Comparison of ENCODE assay signal across 10 cellular contexts in the genomic region with DNA sequence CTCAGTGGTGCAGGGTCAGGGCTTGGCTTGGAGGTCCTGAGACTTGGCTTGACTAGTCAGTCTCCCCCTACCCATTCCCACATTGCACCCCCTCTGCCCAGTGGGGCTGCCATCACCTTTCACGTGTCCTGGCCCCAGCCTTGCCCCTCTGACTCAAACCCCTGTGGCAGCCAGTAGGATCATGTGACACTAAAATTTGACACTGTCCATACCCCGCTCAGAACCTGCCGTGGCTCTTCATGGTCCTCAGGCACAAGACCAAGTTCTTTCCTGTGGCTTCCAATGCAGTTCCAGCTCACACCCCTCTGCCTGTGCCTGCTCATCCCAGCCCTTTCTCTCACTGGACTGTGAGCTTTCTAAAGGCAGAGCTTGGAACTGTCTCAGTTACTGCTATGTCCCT. TPM values are rescaled to one million over a fixed set of nuclear protein-coding genes. Genes with fewer than 3 reads are reported as not detected.
DNase-seq lines count a peak whose midpoint lies in the region; ATAC-seq, FAIRE-seq and TF ChIP-seq lines count a peak whose summit lies in the region.
"Had no signal": no experiment of that assay in that cellular context is flagged by ENCODE, and none has a peak within 500 bp of the region (broad histone marks: within the 10 kb centered on the region; RNA-seq: fewer than 3 reads in every experiment).

No MANE protein-coding gene starts in this region.

- CTCF ChIA-PET in HepG2 (lab: Yijun Ruan, JAX; ENCODE audit: low intra/inter-chr PET ratio, low total read pairs): no interaction called here
- CTCF ChIA-PET in activated B cell treated with CpG ODN at 0.5 μM for 24 hours (lab: Charles Lee): no interaction called here

- in situ Hi-C loops in HepG2 (cut with HindIII; ENCODE audit: extremely low pct_ligation_motif_present, low pct_unique_long_range_greater_than_20kb): no loop called here

- POLR2A ChIA-PET in HepG2 (lab: Yijun Ruan, JAX) (interaction anchor here (1.1 to 3.3 kb wide), 2 partner anchors 11 to 26 kb away, joined by 5 to 30 read pairs; partner anchors contain the start of genes FAM98C and GGN), activated B cell treated with CpG ODN at 0.5 μM for 24 hours (lab: Charles Lee) (interaction anchor here (0.6 to 5.0 kb wide), 8 partner anchors 9 to 1803 kb away, joined by 3 to 78 read pairs (median 7); partner anchors contain the start of genes CATSPERG, FAM98C, GGN and RASGRP4)

- FAIRE-seq in HepG2 (lab: Jason Lieb, UNC) (no peak), kidney (lab: Jason Lieb, UNC) (no peak)

- H3K79me2 ChIP-seq in HepG2 (ENCODE audit: insufficient read depth, low read length): peaks cover 22% of the 10 kb centered on the region

- no peak overlapping the region for H2AFZ ChIP-seq in HepG2 (ENCODE audit: low read length)

- 100% methylated on average over 3 of the region's 3 CpGs for WGBS in HepG2 (ENCODE audit: low lambda C conversion rate)
- WGBS in right lobe of liver (ENCODE audit: insufficient coverage, low coverage, low lambda C conversion rate, missing lambda C conversion rate): 80% methylated on average over 3 of the region's 3 CpGs

- no peaks in the 10 kb centered on the region for H3K9me3 Mint-ChIP-seq in activated B cell treated with CpG ODN at 0.5 μM for 24 hours

- peak overlapping the region; percentile 86 for H3K4me2 ChIP-seq in HepG2 (ENCODE audit: low read depth, low read length)

- H3K27ac Mint-ChIP-seq in activated B cell treated with CpG ODN at 0.5 μM for 24 hours: no peak overlapping the region

- H3K36me3 Mint-ChIP-seq in activated B cell treated with CpG ODN at 0.5 μM for 24 hours (ENCODE audit: low read depth): peaks cover 52% of the 10 kb centered on the region

- BruUV-seq in HepG2 (replicated peaks; lab: Mats Ljungman, UMichigan): no TSS peak

- H3K9me3 ChIP-seq in HepG2 (ENCODE audit: low read length) (no peaks in the 10 kb centered on the region), right lobe of liver (no peaks in the 10 kb centered on the region), kidney (ENCODE audit: control insufficient read depth in 1 of 2, low read length in 2 of 2) (no peaks in the 10 kb centered on the region)
- H3K9me3 ChIP-seq: adrenal gland had no signal

- TF ChIP-seq POLR2A in HepG2 (IDR thresholded peaks at IDR 0.05; ENCODE audit: insufficient read depth in 1 of 2, low read depth in 2 of 2, low read length in 2 of 2): no peak
- TF ChIP-seq POLR2A in right lobe of liver (IDR thresholded peaks at IDR 0.05): no peak

- no peak for ATAC-seq in HepG2
- ATAC-seq in right lobe of liver: no peak
- ATAC-seq in activated B cell treated with CpG ODN at 0.5 μM for 24 hours (ENCODE audit: low read depth): no peak
- ATAC-seq in GM18867 (IDR thresholded peaks at IDR 0.05; ENCODE audit: unreplicated experiment): no peak

- H3K4me1 Mint-ChIP-seq in activated B cell treated with CpG ODN at 0.5 μM for 24 hours: peaks cover 25% of the 10 kb centered on the region

- H4K20me1 ChIP-seq in HepG2 (ENCODE audit: insufficient read depth, low read length): peaks cover 2% of the 10 kb centered on the region; the same call in 1 of the 2 replicates

- H3K4me3 ChIP-seq in HepG2 (replicated peaks in 1 of 3; ENCODE audit: insufficient read depth in 1 of 3, low read depth in 2 of 3, low read length in 3 of 3) (0 out of 6 replicates have a peak overlapping the region, but pooled peaks of 1 of the 3 experiments have one; percentile 92), right lobe of liver (no peak overlapping the region), kidney (ENCODE audit: low read length in 2 of 2) (no peak overlapping the region)

- H3K4me3 Mint-ChIP-seq in activated B cell treated with CpG ODN at 0.5 μM for 24 hours: peak overlapping the region; percentile 61

- H3K27me3 Mint-ChIP-seq in activated B cell treated with CpG ODN at 0.5 μM for 24 hours: no peaks in the 10 kb centered on the region

- H3K27me3 ChIP-seq in HepG2 (ENCODE audit: control insufficient read depth in 1 of 2, insufficient read depth in 2 of 2, low read length in 2 of 2) (no peaks in the 10 kb centered on the region; a peak in 1 of 5 replicates), right lobe of liver (no peaks in the 10 kb centered on the region)
- H3K27me3 ChIP-seq: adrenal gland had no signal

- H3K4me1 ChIP-seq in HepG2 (ENCODE audit: insufficient read depth, low read length): peaks cover 22% of the 10 kb centered on the region
- peaks cover 0 to 8% (median 3%) of the 10 kb centered on the region in 4 donors for H3K4me1 ChIP-seq in right lobe of liver
- H3K4me1 ChIP-seq in kidney (ENCODE audit: control insufficient read depth in 1 of 2, insufficient read depth in 1 of 2, low read depth in 1 of 2, low read length in 2 of 2): peaks cover 12 to 13% of the 10 kb centered on the region in 2 donors

- H3K9ac ChIP-seq in HepG2 (ENCODE audit: insufficient read depth, low read depth, low read length): no peak overlapping the region
- no peak overlapping the region for H3K9ac ChIP-seq in kidney (ENCODE audit: low read length in 2 of 2)

- no peak for TF ChIP-seq RAD21 in HepG2 (CRISPR knock-in tag; IDR thresholded peaks at IDR 0.05)

- peaks cover 15 to 34% of the 10 kb centered on the region in 2 experiments for H3K36me3 ChIP-seq in HepG2 (replicated peaks in 1 of 2; ENCODE audit: control insufficient read depth in 1 of 2, insufficient read depth in 2 of 2, low read length in 2 of 2)
- peaks cover 0 to 25% (median 13%) of the 10 kb centered on the region in 4 donors for H3K36me3 ChIP-seq in right lobe of liver
- H3K36me3 ChIP-seq in kidney (ENCODE audit: control insufficient read depth in 1 of 2, insufficient read depth in 2 of 2, low read length in 2 of 2): peaks cover 10 to 17% of the 10 kb centered on the region in 2 donors

- intact Hi-C loops in HepG2 (cut with micrococcal nuclease; ENCODE audit: unreplicated experiment) (no loop called here), right lobe of liver (cut with DNase I) (no loop called here), activated B cell treated with CpG ODN at 0.5 μM for 24 hours (cut with micrococcal nuclease) (no loop called here), kidney (cut with DNase I) (no loop called here)

- DNase-seq in HepG2 (ENCODE audit: low spot score) (no peak), right lobe of liver (no peak), activated B cell treated with CpG ODN at 0.5 μM for 24 hours (no peak), kidney (peak; percentile 49), GDM1 (lab: John Stamatoyannopoulos, UW) (no peak), 8988T (no peak), D341Med (ENCODE audit: low spot score) (no peak)
- DNase-seq: adrenal gland, NCI-H774 had no signal

- no peak for TF ChIP-seq EP300 in HepG2 (IDR thresholded peaks at IDR 0.05; ENCODE audit: low read depth in 2 of 2, low read length in 2 of 2)
- no peak for TF ChIP-seq EP300 in HepG2 (CRISPR knock-in tag; IDR thresholded peaks at IDR 0.05; ENCODE audit: borderline replicate concordance)

- no peak overlapping the region for H3K27ac ChIP-seq in HepG2 (ENCODE audit: extremely low read length, insufficient read depth, low read length)
- no peak overlapping the region for H3K27ac ChIP-seq in right lobe of liver
- no peak overlapping the region for H3K27ac ChIP-seq in kidney (ENCODE audit: low read depth in 2 of 2, low read length in 2 of 2)
- H3K27ac ChIP-seq: adrenal gland had no signal

- no peak for TF ChIP-seq CTCF in HepG2 (CRISPR knock-in tag; IDR thresholded peaks at IDR 0.05)
- TF ChIP-seq CTCF in right lobe of liver (IDR thresholded peaks at IDR 0.05): no peak
- no peak for TF ChIP-seq CTCF in activated B cell treated with CpG ODN at 0.5 μM for 24 hours (IDR thresholded peaks at IDR 0.05)
- no peak for TF ChIP-seq CTCF in kidney (IDR thresholded peaks at IDR 0.05; ENCODE audit: borderline replicate concordance, extremely low read depth, insufficient read depth)

RNA-seq across cellular contexts. Expression of gene PSMD8, which starts 2.2 kb away (rescaled TPM):
- total RNA-seq in HepG2 (2016; rRNA removed; fragmentation: Illumina TruSeq; extraction: Trizol) (162 and 182 TPM in 2 replicates), right lobe of liver (100 to 1,000 TPM in 2 of 6 experiments, 10 to 100 TPM in 4; 69.2 to 181 (median 75.2) TPM), activated B cell treated with CpG ODN at 0.5 μM for 24 hours (134 and 138 TPM in 2 replicates), kidney (126 TPM)
- 33.9 and 38.1 TPM in 2 replicates for total RNA-seq in HepG2 (2016; cell fraction: cytosol; rRNA removed; fragmentation: Illumina TruSeq; extraction: Trizol; ENCODE audit: low read depth)
- 152 and 200 TPM in 2 replicates for total RNA-seq in HepG2 (2016; cell fraction: insoluble cytoplasmic fraction; rRNA removed; fragmentation: Illumina TruSeq; extraction: Trizol)
- 48.9 and 51.9 TPM in 2 replicates for total RNA-seq in HepG2 (2016; cell fraction: membrane; rRNA removed; fragmentation: Illumina TruSeq; extraction: Trizol)
- total RNA-seq in HepG2 (2016; cell fraction: nucleus; rRNA removed; fragmentation: Illumina TruSeq; extraction: Trizol): 54.2 and 57.6 TPM in 2 replicates
- polyA plus RNA-seq in HepG2 (2011; rRNA removed) (296 and 301 TPM in 2 replicates), kidney (ENCODE audit: insufficient read depth, low read depth, low replicate concordance) (217 TPM)
- 291 and 381 TPM in 2 replicates for polyA plus RNA-seq in HepG2 (2011; cell fraction: cytosol; rRNA removed)
- 94.6 and 107 TPM in 2 replicates for polyA plus RNA-seq in HepG2 (2011; cell fraction: nucleus; rRNA removed)
- polyA plus RNA-seq in HepG2 (2012): 96.4 and 131 TPM in 2 replicates
- 42.7 and 43.8 TPM in 2 replicates for polyA plus RNA-seq in HepG2 (2016; cell fraction: cytosol; fragmentation: Illumina TruSeq; extraction: Trizol; ENCODE audit: low read depth)
- polyA plus RNA-seq in HepG2 (2016; cell fraction: insoluble cytoplasmic fraction; fragmentation: Illumina TruSeq; extraction: Trizol; ENCODE audit: low read depth): 227 and 233 TPM in 2 replicates
- 48.1 and 50.0 TPM in 2 replicates for polyA plus RNA-seq in HepG2 (2016; cell fraction: membrane; fragmentation: Illumina TruSeq; extraction: Trizol; ENCODE audit: low read depth)
- 103 and 107 TPM in 2 replicates for polyA plus RNA-seq in HepG2 (2016; cell fraction: nucleus; fragmentation: Illumina TruSeq; extraction: Trizol; ENCODE audit: insufficient read depth, low read depth)
- polyA minus RNA-seq in HepG2 (2011; rRNA and poly(A)+ RNA removed; ENCODE audit: low replicate concordance): 239 and 250 TPM in 2 replicates
- 71.2 and 79.0 TPM in 2 replicates for polyA minus RNA-seq in HepG2 (2011; cell fraction: cytosol; rRNA and poly(A)+ RNA removed)
- polyA minus RNA-seq in HepG2 (2011; cell fraction: nucleus; rRNA and poly(A)+ RNA removed): 39.3 and 41.1 TPM in 2 replicates

RNA-seq across cellular contexts. Expression of gene GGN, which starts 11.3 kb away (rescaled TPM):
- total RNA-seq in HepG2 (2016; rRNA removed; fragmentation: Illumina TruSeq; extraction: Trizol): not detected in 2 replicates
- total RNA-seq in HepG2 (2016; cell fraction: cytosol; rRNA removed; fragmentation: Illumina TruSeq; extraction: Trizol; ENCODE audit: low read depth): not detected in 2 replicates
- not detected in 2 replicates for total RNA-seq in HepG2 (2016; cell fraction: insoluble cytoplasmic fraction; rRNA removed; fragmentation: Illumina TruSeq; extraction: Trizol)
- not detected in 2 replicates for total RNA-seq in HepG2 (2016; cell fraction: membrane; rRNA removed; fragmentation: Illumina TruSeq; extraction: Trizol)
- total RNA-seq in HepG2 (2016; cell fraction: nucleus; rRNA removed; fragmentation: Illumina TruSeq; extraction: Trizol): not detected in 2 replicates
- polyA plus RNA-seq in HepG2 (2011; rRNA removed): 0.07 TPM in 1 of 2 replicates, not detected in the other
- polyA plus RNA-seq in HepG2 (2011; cell fraction: cytosol; rRNA removed): not detected in 2 replicates
- 0.06 and 0.14 TPM in 2 replicates for polyA plus RNA-seq in HepG2 (2011; cell fraction: nucleus; rRNA removed)
- polyA plus RNA-seq in HepG2 (2012): 0.08 and 0.28 TPM in 2 replicates
- polyA plus RNA-seq in HepG2 (2016; cell fraction: cytosol; fragmentation: Illumina TruSeq; extraction: Trizol; ENCODE audit: low read depth): not detected in 2 replicates
- polyA plus RNA-seq in HepG2 (2016; cell fraction: insoluble cytoplasmic fraction; fragmentation: Illumina TruSeq; extraction: Trizol; ENCODE audit: low read depth): not detected in 2 replicates
- polyA plus RNA-seq in HepG2 (2016; cell fraction: membrane; fragmentation: Illumina TruSeq; extraction: Trizol; ENCODE audit: low read depth): not detected in 2 replicates
- polyA plus RNA-seq in HepG2 (2016; cell fraction: nucleus; fragmentation: Illumina TruSeq; extraction: Trizol; ENCODE audit: insufficient read depth, low read depth): not detected in 2 replicates
- polyA minus RNA-seq in HepG2 (2011; rRNA and poly(A)+ RNA removed; ENCODE audit: low replicate concordance): not detected in 2 replicates
- polyA minus RNA-seq in HepG2 (2011; cell fraction: cytosol; rRNA and poly(A)+ RNA removed): not detected in 2 replicates
- not detected in 2 replicates for polyA minus RNA-seq in HepG2 (2011; cell fraction: nucleus; rRNA and poly(A)+ RNA removed)
- total RNA-seq in right lobe of liver: not detected
- 0.22 and 1.2 TPM in 2 replicates for total RNA-seq in activated B cell treated with CpG ODN at 0.5 μM for 24 hours
- total RNA-seq in kidney: 1.6 TPM
- polyA plus RNA-seq in kidney (ENCODE audit: insufficient read depth, low read depth, low replicate concordance): 0.92 TPM

RNA-seq across cellular contexts. Expression of gene SPRED3, which starts 11.9 kb away (rescaled TPM):
- total RNA-seq in HepG2 (2016; rRNA removed; fragmentation: Illumina TruSeq; extraction: Trizol) (0.06 and 0.15 TPM in 2 replicates), right lobe of liver (under 1 TPM in 4 of 6 experiments, not detected in 2; 0.12 to 0.37 (median 0.22) TPM), activated B cell treated with CpG ODN at 0.5 μM for 24 hours (0.44 and 2.4 TPM in 2 replicates), kidney (8.7 TPM)
- 0.09 TPM in 1 of 2 replicates, not detected in the other for total RNA-seq in HepG2 (2016; cell fraction: cytosol; rRNA removed; fragmentation: Illumina TruSeq; extraction: Trizol; ENCODE audit: low read depth)
- 0.19 TPM in 1 of 2 replicates, not detected in the other for total RNA-seq in HepG2 (2016; cell fraction: insoluble cytoplasmic fraction; rRNA removed; fragmentation: Illumina TruSeq; extraction: Trizol)
- total RNA-seq in HepG2 (2016; cell fraction: membrane; rRNA removed; fragmentation: Illumina TruSeq; extraction: Trizol): 0.15 and 0.28 TPM in 2 replicates
- not detected in 2 replicates for total RNA-seq in HepG2 (2016; cell fraction: nucleus; rRNA removed; fragmentation: Illumina TruSeq; extraction: Trizol)
- polyA plus RNA-seq in HepG2 (2011; rRNA removed) (0.17 and 0.54 TPM in 2 replicates), kidney (ENCODE audit: insufficient read depth, low read depth, low replicate concordance) (0.17 TPM)
- 0.04 and 0.08 TPM in 2 replicates for polyA plus RNA-seq in HepG2 (2011; cell fraction: cytosol; rRNA removed)
- polyA plus RNA-seq in HepG2 (2011; cell fraction: nucleus; rRNA removed): 2.7 TPM in 2 replicates
- 0.03 and 0.43 TPM in 2 replicates for polyA plus RNA-seq in HepG2 (2012)
- polyA plus RNA-seq in HepG2 (2016; cell fraction: cytosol; fragmentation: Illumina TruSeq; extraction: Trizol; ENCODE audit: low read depth): 0.02 TPM in 2 replicates
- 0.10 and 0.17 TPM in 2 replicates for polyA plus RNA-seq in HepG2 (2016; cell fraction: insoluble cytoplasmic fraction; fragmentation: Illumina TruSeq; extraction: Trizol; ENCODE audit: low read depth)
- polyA plus RNA-seq in HepG2 (2016; cell fraction: membrane; fragmentation: Illumina TruSeq; extraction: Trizol; ENCODE audit: low read depth): 0.13 TPM in 2 replicates
- polyA plus RNA-seq in HepG2 (2016; cell fraction: nucleus; fragmentation: Illumina TruSeq; extraction: Trizol; ENCODE audit: insufficient read depth, low read depth): 0.59 and 2.3 TPM in 2 replicates
- 0.44 and 2.6 TPM in 2 replicates for polyA minus RNA-seq in HepG2 (2011; rRNA and poly(A)+ RNA removed; ENCODE audit: low replicate concordance)
- polyA minus RNA-seq in HepG2 (2011; cell fraction: cytosol; rRNA and poly(A)+ RNA removed): not detected in 2 replicates
- polyA minus RNA-seq in HepG2 (2011; cell fraction: nucleus; rRNA and poly(A)+ RNA removed): 1.5 and 1.7 TPM in 2 replicates

RNA-seq across cellular contexts. Expression of gene FAM98C, which starts 26.3 kb away (rescaled TPM):
- total RNA-seq in HepG2 (2016; rRNA removed; fragmentation: Illumina TruSeq; extraction: Trizol) (7.4 and 10.0 TPM in 2 replicates), right lobe of liver (10 to 100 TPM in 3 of 6 experiments, 1 to 10 TPM in 3; 7.6 to 19.8 (median 9.8) TPM), activated B cell treated with CpG ODN at 0.5 μM for 24 hours (38.3 and 40.0 TPM in 2 replicates), kidney (22.3 TPM)
- total RNA-seq in HepG2 (2016; cell fraction: cytosol; rRNA removed; fragmentation: Illumina TruSeq; extraction: Trizol; ENCODE audit: low read depth): 6.0 TPM in 2 replicates
- total RNA-seq in HepG2 (2016; cell fraction: insoluble cytoplasmic fraction; rRNA removed; fragmentation: Illumina TruSeq; extraction: Trizol): 6.7 and 10.1 TPM in 2 replicates
- total RNA-seq in HepG2 (2016; cell fraction: membrane; rRNA removed; fragmentation: Illumina TruSeq; extraction: Trizol): 6.6 and 6.9 TPM in 2 replicates
- 7.8 and 8.6 TPM in 2 replicates for total RNA-seq in HepG2 (2016; cell fraction: nucleus; rRNA removed; fragmentation: Illumina TruSeq; extraction: Trizol)
- polyA plus RNA-seq in HepG2 (2011; rRNA removed) (11.0 and 11.5 TPM in 2 replicates), kidney (ENCODE audit: insufficient read depth, low read depth, low replicate concordance) (25.2 TPM)
- polyA plus RNA-seq in HepG2 (2011; cell fraction: cytosol; rRNA removed): 5.8 and 10.9 TPM in 2 replicates
- polyA plus RNA-seq in HepG2 (2011; cell fraction: nucleus; rRNA removed): 28.8 and 32.0 TPM in 2 replicates
- polyA plus RNA-seq in HepG2 (2012): 5.4 and 7.0 TPM in 2 replicates
- polyA plus RNA-seq in HepG2 (2016; cell fraction: cytosol; fragmentation: Illumina TruSeq; extraction: Trizol; ENCODE audit: low read depth): 5.1 and 5.9 TPM in 2 replicates
- 7.4 and 8.0 TPM in 2 replicates for polyA plus RNA-seq in HepG2 (2016; cell fraction: insoluble cytoplasmic fraction; fragmentation: Illumina TruSeq; extraction: Trizol; ENCODE audit: low read depth)
- 5.4 and 6.1 TPM in 2 replicates for polyA plus RNA-seq in HepG2 (2016; cell fraction: membrane; fragmentation: Illumina TruSeq; extraction: Trizol; ENCODE audit: low read depth)
- 18.2 and 20.4 TPM in 2 replicates for polyA plus RNA-seq in HepG2 (2016; cell fraction: nucleus; fragmentation: Illumina TruSeq; extraction: Trizol; ENCODE audit: insufficient read depth, low read depth)
- 5.8 and 6.2 TPM in 2 replicates for polyA minus RNA-seq in HepG2 (2011; rRNA and poly(A)+ RNA removed; ENCODE audit: low replicate concordance)
- polyA minus RNA-seq in HepG2 (2011; cell fraction: cytosol; rRNA and poly(A)+ RNA removed): 4.2 and 5.5 TPM in 2 replicates
- 3.7 and 4.5 TPM in 2 replicates for polyA minus RNA-seq in HepG2 (2011; cell fraction: nucleus; rRNA and poly(A)+ RNA removed)

RNA-seq across cellular contexts. Expression of gene CATSPERG, which starts 40.9 kb away (rescaled TPM):
- total RNA-seq in HepG2 (2016; rRNA removed; fragmentation: Illumina TruSeq; extraction: Trizol) (0.21 and 1.0 TPM in 2 replicates), right lobe of liver (1 to 10 TPM in 4 of 6 experiments, under 1 TPM in 1, not detected in 1; 0.69 to 4.4 (median 2.4) TPM), activated B cell treated with CpG ODN at 0.5 μM for 24 hours (11.8 and 22.8 TPM in 2 replicates), kidney (9.6 TPM)
- total RNA-seq in HepG2 (2016; cell fraction: cytosol; rRNA removed; fragmentation: Illumina TruSeq; extraction: Trizol; ENCODE audit: low read depth): 0.10 and 0.26 TPM in 2 replicates
- total RNA-seq in HepG2 (2016; cell fraction: insoluble cytoplasmic fraction; rRNA removed; fragmentation: Illumina TruSeq; extraction: Trizol): 0.43 TPM in 1 of 2 replicates, not detected in the other
- 0.19 TPM in 1 of 2 replicates, not detected in the other for total RNA-seq in HepG2 (2016; cell fraction: membrane; rRNA removed; fragmentation: Illumina TruSeq; extraction: Trizol)
- total RNA-seq in HepG2 (2016; cell fraction: nucleus; rRNA removed; fragmentation: Illumina TruSeq; extraction: Trizol): 1.3 and 1.9 TPM in 2 replicates
- polyA plus RNA-seq in HepG2 (2011; rRNA removed) (0.55 and 0.86 TPM in 2 replicates), kidney (ENCODE audit: insufficient read depth, low read depth, low replicate concordance) (6.0 TPM)
- 0.19 and 0.21 TPM in 2 replicates for polyA plus RNA-seq in HepG2 (2011; cell fraction: cytosol; rRNA removed)
- 3.8 and 4.6 TPM in 2 replicates for polyA plus RNA-seq in HepG2 (2011; cell fraction: nucleus; rRNA removed)
- polyA plus RNA-seq in HepG2 (2012): 0.71 and 0.78 TPM in 2 replicates
- polyA plus RNA-seq in HepG2 (2016; cell fraction: cytosol; fragmentation: Illumina TruSeq; extraction: Trizol; ENCODE audit: low read depth): 0.11 TPM in 1 of 2 replicates, not detected in the other
- not detected in 2 replicates for polyA plus RNA-seq in HepG2 (2016; cell fraction: insoluble cytoplasmic fraction; fragmentation: Illumina TruSeq; extraction: Trizol; ENCODE audit: low read depth)
- 0.05 and 0.06 TPM in 2 replicates for polyA plus RNA-seq in HepG2 (2016; cell fraction: membrane; fragmentation: Illumina TruSeq; extraction: Trizol; ENCODE audit: low read depth)
- polyA plus RNA-seq in HepG2 (2016; cell fraction: nucleus; fragmentation: Illumina TruSeq; extraction: Trizol; ENCODE audit: insufficient read depth, low read depth): 0.44 and 0.88 TPM in 2 replicates
- polyA minus RNA-seq in HepG2 (2011; rRNA and poly(A)+ RNA removed; ENCODE audit: low replicate concordance): 2.0 and 2.1 TPM in 2 replicates
- polyA minus RNA-seq in HepG2 (2011; cell fraction: cytosol; rRNA and poly(A)+ RNA removed): 0.18 and 0.30 TPM in 2 replicates
- 3.1 and 3.3 TPM in 2 replicates for polyA minus RNA-seq in HepG2 (2011; cell fraction: nucleus; rRNA and poly(A)+ RNA removed)
